Comparison of ENCODE assay signal across 26 cellular contexts in the genomic region with DNA sequence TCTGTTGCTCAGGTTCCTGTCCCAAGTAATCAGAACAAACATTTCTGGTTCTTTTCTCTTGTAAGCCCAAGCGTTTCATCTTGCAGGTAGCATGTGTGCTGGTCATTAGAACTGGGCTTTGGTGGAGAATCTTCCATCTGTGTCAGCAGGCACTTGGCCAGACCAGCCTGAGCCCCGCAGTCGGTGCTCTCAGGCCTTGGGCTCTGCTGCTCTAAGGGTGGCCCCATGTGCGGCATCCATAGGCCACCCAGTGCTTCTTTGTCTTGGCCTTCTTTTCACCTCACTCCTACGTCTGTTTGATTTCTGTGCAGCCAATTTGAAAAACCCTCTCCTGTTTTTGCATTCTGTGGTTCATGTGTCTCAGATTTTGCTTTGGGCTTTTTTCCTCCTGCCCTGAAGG. TPM values are rescaled to one million over a fixed set of nuclear protein-coding genes. Genes with fewer than 3 reads are reported as not detected.
DNase-seq lines count a peak whose midpoint lies in the region; ATAC-seq and TF ChIP-seq lines count a peak whose summit lies in the region.
"Had no signal": no experiment of that assay in that cellular context is flagged by ENCODE, and none has a peak within 500 bp of the region (broad histone marks: within the 10 kb centered on the region; RNA-seq: fewer than 3 reads in every experiment).

No MANE protein-coding gene starts in this region.

- no peaks in the 10 kb centered on the region for H3K79me2 ChIP-seq in neural progenitor cell (ENCODE audit: low read depth)

- CTCF ChIA-PET in CD8-positive, alpha-beta T cell (lab: Charles Lee): interaction anchor here (0.6 to 0.8 kb wide), 2 partner anchors 18 to 33 kb away, joined by 3 to 4 read pairs; no protein-coding TSS in a partner anchor

- intact Hi-C loops in CD8-positive, alpha-beta T cell (cut with DNase I, micrococcal nuclease): loop anchor here in 1 of 2 experiments (2.0 kb wide), 1 partner anchor 82 kb away; a partner anchor contains a TSS
- intact Hi-C loops in activated T-helper 1 cell treated with anti-CD3 and anti-CD28 coated beads, Interleukin-12 subunit alpha, Interleukin-12 subunit beta, Interleukin-2, Interleukin-4 antibody, amounts not matched to agents 30 ng/mL and 10 ng/mL and 1 ng/mL, durations not matched to agents 14 hours and 24 hours and 36 hours (cut with micrococcal nuclease): no loop called here
- intact Hi-C loops in sigmoid colon (cut with DNase I): loop anchor here (5.0 kb wide), 2 partner anchors 48 to 152 kb away; no protein-coding TSS in a partner anchor

- WGBS in sigmoid colon, 2 donors: 87 to 96% methylated on average over 5 of the region's 5 CpGs

- H3K27ac ChIP-seq in CD8-positive, alpha-beta T cell (ENCODE audit: low read depth, low read length): no peak overlapping the region
- no peak overlapping the region for H3K27ac ChIP-seq in neural progenitor cell
- no peak overlapping the region for H3K27ac ChIP-seq in sigmoid colon
- H3K27ac ChIP-seq: cardiac muscle cell, pancreas, WERI-Rb-1 had no signal

- TF ChIP-seq EP300 in sigmoid colon (IDR thresholded peaks at IDR 0.05): no peak

- H2AFZ ChIP-seq in neural progenitor cell (replicated peaks): no peak overlapping the region

- peaks cover 53% of the 10 kb centered on the region for H3K4me1 Mint-ChIP-seq in activated T-cell treated with anti-CD3 and anti-CD28 coated beads, Interleukin-2, amount 50 U/mL, for 24 hours (ENCODE audit: low read depth)
- H3K4me1 Mint-ChIP-seq in CD8-positive, alpha-beta T cell (ENCODE audit: low read depth): peaks cover 23% of the 10 kb centered on the region
- H3K4me1 Mint-ChIP-seq in activated T-helper 1 cell treated with anti-CD3 and anti-CD28 coated beads, Interleukin-12 subunit alpha, Interleukin-12 subunit beta, Interleukin-2, Interleukin-4 antibody, amounts not matched to agents 30 ng/mL and 10 ng/mL and 1 ng/mL, durations not matched to agents 14 hours and 24 hours and 36 hours (ENCODE audit: low read depth): peaks cover 56% of the 10 kb centered on the region
- no peaks in the 10 kb centered on the region for H3K4me1 Mint-ChIP-seq in neural progenitor cell
- H3K4me1 Mint-ChIP-seq: H9 had no signal

- no peak for TF ChIP-seq CTCF in CD8-positive, alpha-beta T cell (IDR thresholded peaks at IDR 0.05)
- TF ChIP-seq CTCF in neural progenitor cell (IDR thresholded peaks at IDR 0.05) (no peak), sigmoid colon (IDR thresholded peaks at IDR 0.05) (no peak)

- no peaks in the 10 kb centered on the region for H3K9me3 ChIP-seq in CD8-positive, alpha-beta T cell (ENCODE audit: low read length)
- no peaks in the 10 kb centered on the region for H3K9me3 ChIP-seq in neural progenitor cell (ENCODE audit: low read depth)
- no peaks in the 10 kb centered on the region for H3K9me3 ChIP-seq in sigmoid colon
- H3K9me3 ChIP-seq: pancreas had no signal

- H3K9ac ChIP-seq in neural progenitor cell: no peak overlapping the region

- peaks cover 37% of the 10 kb centered on the region for H3K36me3 ChIP-seq in CD8-positive, alpha-beta T cell (ENCODE audit: insufficient read depth, low read length)
- no peaks in the 10 kb centered on the region for H3K36me3 ChIP-seq in neural progenitor cell
- peaks cover 10 to 83% (median 57%) of the 10 kb centered on the region in 4 donors for H3K36me3 ChIP-seq in sigmoid colon

- no peak for DNase-seq in activated T-cell treated with anti-CD3 and anti-CD28 coated beads, Interleukin-2, amount 50 U/mL, for 24 hours
- no peak for DNase-seq in activated T-cell treated with anti-CD3 and anti-CD28 coated beads, Interleukin-2, amount 50 U/mL, for 48 hours
- no peak for DNase-seq in CD8-positive, alpha-beta T cell
- DNase-seq in activated T-helper 1 cell treated with anti-CD3 and anti-CD28 coated beads, Interleukin-12 subunit alpha, Interleukin-12 subunit beta, Interleukin-2, Interleukin-4 antibody, amounts not matched to agents 30 ng/mL and 10 ng/mL and 1 ng/mL, durations not matched to agents 14 hours and 24 hours and 36 hours (ENCODE audit: low spot score): no peak
- DNase-seq in neural progenitor cell (ENCODE audit: low spot score) (no peak), sigmoid colon (no peak), NCI-H2196 treated with DMSO at 0.1 percent for 48 hours (lab: John Stamatoyannopoulos, UW; ENCODE audit: unreplicated experiment) (no peak), D341Med (ENCODE audit: low spot score) (no peak)
- DNase-seq: ACHN; activated CD8-positive, alpha-beta memory T cell treated with anti-CD3 and anti-CD28 coated beads for 24 hours; amygdala; dermis blood vessel endothelial cell; H9; head of caudate nucleus; left colon; NCI-H1048; NCI-H2029; NCI-H345; SHP77 treated with DMSO at 0.1 percent for 48 hours; stimulated activated CD4-positive, alpha-beta T cell treated with anti-CD3 and anti-CD28 coated beads, Interleukin-12 subunit alpha, Interleukin-12 subunit beta, amount 100 ng/mL, for 4 hours; WERI-Rb-1 had no signal

- no peaks in the 10 kb centered on the region for H3K27me3 ChIP-seq in CD8-positive, alpha-beta T cell (ENCODE audit: insufficient read depth, low read length)
- H3K27me3 ChIP-seq in neural progenitor cell (no peaks in the 10 kb centered on the region), sigmoid colon (no peaks in the 10 kb centered on the region)
- H3K27me3 ChIP-seq: cardiac muscle cell, pancreas had no signal

- no peak overlapping the region for H3K4me2 ChIP-seq in neural progenitor cell

- ATAC-seq in CD8-positive, alpha-beta T cell: no peak
- ATAC-seq: left colon, pancreas, right cardiac atrium had no signal

- POLR2A ChIA-PET in CD8-positive, alpha-beta T cell (lab: Charles Lee): no interaction called here

- H3K4me1 ChIP-seq in CD8-positive, alpha-beta T cell (ENCODE audit: insufficient read depth, low read length): peaks cover 5% of the 10 kb centered on the region
- no peaks in the 10 kb centered on the region for H3K4me1 ChIP-seq in neural progenitor cell
- peaks cover 0 to 36% (median 24%) of the 10 kb centered on the region in 4 donors for H3K4me1 ChIP-seq in sigmoid colon

- no peak for TF ChIP-seq POLR2A in sigmoid colon (IDR thresholded peaks at IDR 0.05)

- H3K4me3 ChIP-seq in CD8-positive, alpha-beta T cell (ENCODE audit: low read depth, low read length): no peak overlapping the region
- H3K4me3 ChIP-seq in neural progenitor cell (no peak overlapping the region), sigmoid colon (no peak overlapping the region)
- H3K4me3 ChIP-seq: cardiac muscle cell, pancreas had no signal

- peaks cover 93% of the 10 kb centered on the region for H3K36me3 Mint-ChIP-seq in activated T-cell treated with anti-CD3 and anti-CD28 coated beads, Interleukin-2, amount 50 U/mL, for 24 hours (ENCODE audit: low read depth)
- H3K36me3 Mint-ChIP-seq in CD8-positive, alpha-beta T cell: peaks cover 89% of the 10 kb centered on the region
- H3K36me3 Mint-ChIP-seq in activated T-helper 1 cell treated with anti-CD3 and anti-CD28 coated beads, Interleukin-12 subunit alpha, Interleukin-12 subunit beta, Interleukin-2, Interleukin-4 antibody, amounts not matched to agents 30 ng/mL and 10 ng/mL and 1 ng/mL, durations not matched to agents 14 hours and 24 hours and 36 hours (ENCODE audit: low read depth): peaks cover 49% of the 10 kb centered on the region
- H3K36me3 Mint-ChIP-seq in neural progenitor cell: peaks cover 42% of the 10 kb centered on the region

- peak overlapping the region; percentile 13 for H3K27ac Mint-ChIP-seq in activated T-cell treated with anti-CD3 and anti-CD28 coated beads, Interleukin-2, amount 50 U/mL, for 24 hours
- peak overlapping the region; percentile 60 for H3K27ac Mint-ChIP-seq in CD8-positive, alpha-beta T cell
- H3K27ac Mint-ChIP-seq in activated T-helper 1 cell treated with anti-CD3 and anti-CD28 coated beads, Interleukin-12 subunit alpha, Interleukin-12 subunit beta, Interleukin-2, Interleukin-4 antibody, amounts not matched to agents 30 ng/mL and 10 ng/mL and 1 ng/mL, durations not matched to agents 14 hours and 24 hours and 36 hours: peak overlapping the region; percentile 83
- H3K27ac Mint-ChIP-seq in neural progenitor cell: peak overlapping the region; percentile 29
- H3K27ac Mint-ChIP-seq: memory B cell, type B pancreatic cell had no signal

- no peaks in the 10 kb centered on the region for H3K9me3 Mint-ChIP-seq in activated T-cell treated with anti-CD3 and anti-CD28 coated beads, Interleukin-2, amount 50 U/mL, for 24 hours
- H3K9me3 Mint-ChIP-seq in CD8-positive, alpha-beta T cell: no peaks in the 10 kb centered on the region
- no peaks in the 10 kb centered on the region for H3K9me3 Mint-ChIP-seq in activated T-helper 1 cell treated with anti-CD3 and anti-CD28 coated beads, Interleukin-12 subunit alpha, Interleukin-12 subunit beta, Interleukin-2, Interleukin-4 antibody, amounts not matched to agents 30 ng/mL and 10 ng/mL and 1 ng/mL, durations not matched to agents 14 hours and 24 hours and 36 hours
- H3K9me3 Mint-ChIP-seq in neural progenitor cell: no peaks in the 10 kb centered on the region
- H3K9me3 Mint-ChIP-seq: H9, memory B cell, type B pancreatic cell had no signal

- no peaks in the 10 kb centered on the region for H4K20me1 ChIP-seq in neural progenitor cell (ENCODE audit: low read depth)

- H3K4me3 Mint-ChIP-seq in activated T-cell treated with anti-CD3 and anti-CD28 coated beads, Interleukin-2, amount 50 U/mL, for 24 hours: no peak overlapping the region
- peak overlapping the region; percentile 3 for H3K4me3 Mint-ChIP-seq in CD8-positive, alpha-beta T cell
- H3K4me3 Mint-ChIP-seq in activated T-helper 1 cell treated with anti-CD3 and anti-CD28 coated beads, Interleukin-12 subunit alpha, Interleukin-12 subunit beta, Interleukin-2, Interleukin-4 antibody, amounts not matched to agents 30 ng/mL and 10 ng/mL and 1 ng/mL, durations not matched to agents 14 hours and 24 hours and 36 hours: no peak overlapping the region
- no peak overlapping the region for H3K4me3 Mint-ChIP-seq in neural progenitor cell
- H3K4me3 Mint-ChIP-seq: H9, memory B cell, type B pancreatic cell had no signal

- no peaks in the 10 kb centered on the region for H3F3A ChIP-seq in neural progenitor cell (ENCODE audit: low read depth)

- no peaks in the 10 kb centered on the region for H3K27me3 Mint-ChIP-seq in activated T-cell treated with anti-CD3 and anti-CD28 coated beads, Interleukin-2, amount 50 U/mL, for 24 hours
- no peaks in the 10 kb centered on the region for H3K27me3 Mint-ChIP-seq in CD8-positive, alpha-beta T cell (ENCODE audit: low read depth)
- no peaks in the 10 kb centered on the region for H3K27me3 Mint-ChIP-seq in activated T-helper 1 cell treated with anti-CD3 and anti-CD28 coated beads, Interleukin-12 subunit alpha, Interleukin-12 subunit beta, Interleukin-2, Interleukin-4 antibody, amounts not matched to agents 30 ng/mL and 10 ng/mL and 1 ng/mL, durations not matched to agents 14 hours and 24 hours and 36 hours (ENCODE audit: insufficient read depth)
- H3K27me3 Mint-ChIP-seq in neural progenitor cell (ENCODE audit: insufficient read depth, low read depth): peaks cover 4% of the 10 kb centered on the region
- H3K27me3 Mint-ChIP-seq: memory B cell, type B pancreatic cell had no signal

RNA-seq across cellular contexts. Expression of a gene that starts 51.6 kb away (rescaled TPM):
- 1 to 10 TPM; 3.2 to 3.3 TPM for total RNA-seq in CD8-positive, alpha-beta T cell
- total RNA-seq in activated T-helper 1 cell treated with anti-CD3 and anti-CD28 coated beads, Interleukin-12 subunit alpha, Interleukin-12 subunit beta, Interleukin-2, Interleukin-4 antibody, amounts not matched to agents 30 ng/mL and 10 ng/mL and 1 ng/mL, durations not matched to agents 14 hours and 24 hours and 36 hours: 18.5 and 20.5 TPM in 2 replicates
- total RNA-seq in neural progenitor cell (ENCODE audit: low replicate concordance) (0.22 and 1.2 TPM in 2 replicates), sigmoid colon (10 to 100 TPM in 2 of 4 donors, 1 to 10 TPM in 2; 7.7 to 15.3 (median 10.2) TPM)
- 1 to 10 TPM in 2 of 3 donors, not detected in 1; 1.2 to 2.8 TPM for polyA plus RNA-seq in sigmoid colon

Comparison
In these comparisons a context has a peak if more than half of its experiments do, and no peak if none do; other contexts are left out.
1. H3K27ac Mint-ChIP-seq: peak in every context shown above with its lines; median percentile 83 in activated T-helper 1 cell treated with anti-CD3 and anti-CD28 coated beads, Interleukin-12 subunit alpha, Interleukin-12 subunit beta, Interleukin-2, Interleukin-4 antibody, amounts not matched to agents 30 ng/mL and 10 ng/mL and 1 ng/mL, durations not matched to agents 14 hours and 24 hours and 36 hours; 60 in CD8-positive, alpha-beta T cell; 29 in neural progenitor cell; 13 in activated T-cell treated with anti-CD3 and anti-CD28 coated beads, Interleukin-2, amount 50 U/mL, for 24 hours.